8 cellular contexts compared by ENCODE assay signal in the genomic region with DNA sequence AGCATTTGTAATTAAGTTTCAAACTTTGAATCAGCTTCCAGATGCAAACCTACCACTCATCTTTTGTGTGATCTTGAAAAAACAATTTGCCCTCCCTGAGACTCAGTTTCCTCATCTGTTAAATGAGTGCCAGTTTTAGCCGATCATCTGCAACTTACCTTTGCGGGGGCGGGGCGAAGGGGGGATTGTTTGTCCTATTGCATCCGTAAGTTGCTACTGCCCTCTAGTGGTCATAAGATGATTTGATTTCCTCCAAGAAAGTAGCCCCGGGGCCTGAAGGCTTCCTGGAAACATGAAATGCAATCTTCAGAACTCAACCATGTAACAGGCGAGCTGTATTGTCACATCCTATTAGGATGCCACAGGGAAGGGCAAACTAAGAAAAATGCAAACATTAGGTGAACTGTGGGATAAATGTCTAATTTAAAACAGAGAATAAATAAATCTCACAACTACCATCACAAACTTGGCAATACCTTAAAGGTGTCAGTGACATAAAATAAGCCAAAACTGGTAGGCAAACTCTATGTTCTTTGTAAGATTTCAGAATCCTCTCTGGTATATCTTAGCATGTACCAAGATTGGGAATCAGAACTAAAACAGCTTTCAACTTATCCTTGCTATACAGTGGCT.
DNase-seq lines count a peak whose midpoint lies in the region; ATAC-seq and TF ChIP-seq lines count a peak whose summit lies in the region.

No MANE protein-coding gene starts in this region.

- peaks cover 0 to 3% of the 10 kb centered on the region in 2 donors for H3K9me3 ChIP-seq in lung (ENCODE audit: control insufficient read depth in 2 of 2, insufficient read depth in 1 of 2, low read length in 1 of 2)

- ATAC-seq in HG02981 (IDR thresholded peaks at IDR 0.05; ENCODE audit: unreplicated experiment): peak; percentile 60
- peak; percentile 65 for ATAC-seq in WTC11
- ATAC-seq in lung (ENCODE audit: insufficient read depth, low FRiP score): peak; percentile 53

- CTCF ChIA-PET in WTC11 (lab: Charles Lee): interaction anchor here (0.6 to 1.4 kb wide), 11 partner anchors 15 to 293 kb away, joined by 3 to 7 read pairs (median 3); no protein-coding TSS in a partner anchor

- POLR2A ChIA-PET in WTC11 (lab: Charles Lee): no interaction called here

- peaks cover 19% of the 10 kb centered on the region for H3K4me1 Mint-ChIP-seq in WTC11

- DNase-seq in ELF-1 (ENCODE audit: low read depth, low spot score) (peak; percentile 84), NCI-H345 (lab: John Stamatoyannopoulos, UW) (peak; percentile 73), WTC11 (ENCODE audit: low spot score) (peak; percentile 69), dermis blood vessel endothelial cell (peak; percentile 81), lung (ENCODE audit: low spot score) (peak; percentile 38), OCI-M2 (lab: John Stamatoyannopoulos, UW; ENCODE audit: unreplicated experiment) (no peak)
- DNase-seq in stimulated activated CD8-positive, alpha-beta memory T cell treated with anti-CD3 and anti-CD28 coated beads, Interleukin-7, amount 100 ng/mL, for 24 hours (ENCODE audit: low read depth): peak; percentile 18

- H3K27ac ChIP-seq in lung (ENCODE audit: low read depth in 1 of 2, low read length in 1 of 2): no peak overlapping the region

- H3K4me3 Mint-ChIP-seq in WTC11: no peak overlapping the region

- no peak overlapping the region for H3K27ac Mint-ChIP-seq in WTC11

- H3K27me3 ChIP-seq in lung (ENCODE audit: control insufficient read depth, insufficient read depth): no peaks in the 10 kb centered on the region

- no peak overlapping the region for H3K4me3 ChIP-seq in lung

- TF ChIP-seq CTCF in WTC11 (IDR thresholded peaks at IDR 0.05) (peak; percentile 86), lung (IDR thresholded peaks at IDR 0.05; ENCODE audit: control extremely low read depth, extremely low read depth) (peak; percentile 45)

- no peaks in the 10 kb centered on the region for H3K36me3 Mint-ChIP-seq in WTC11

- peaks cover 29% of the 10 kb centered on the region for H3K27me3 Mint-ChIP-seq in WTC11 (ENCODE audit: low read depth)

- H3K9me3 Mint-ChIP-seq in WTC11: peaks cover 9% of the 10 kb centered on the region

- no peaks in the 10 kb centered on the region for H3K36me3 ChIP-seq in lung (ENCODE audit: control insufficient read depth in 2 of 2, insufficient read depth in 2 of 2, low read length in 2 of 2)

- no peaks in the 10 kb centered on the region for H3K4me1 ChIP-seq in lung (ENCODE audit: control insufficient read depth in 2 of 2, insufficient read depth in 2 of 2, low read length in 2 of 2)

- WGBS in lung, 2 donors: 3% methylated on average over 7 of the region's 7 CpGs

TF ChIP-seq in WTC11, 78 proteins besides CTCF, POLR2A, EP300 and RAD21:
- TF ChIP-seq ZNF121 (CRISPR knock-in tag; IDR thresholded peaks at IDR 0.05) (no peak), MXD4 (CRISPR knock-in tag; IDR thresholded peaks at IDR 0.05; ENCODE audit: borderline replicate concordance) (no peak), ZNF671 (CRISPR knock-in tag; IDR thresholded peaks at IDR 0.05) (no peak), ZNF232 (CRISPR knock-in tag; IDR thresholded peaks at IDR 0.05) (no peak), ZNF263 (CRISPR knock-in tag; IDR thresholded peaks at IDR 0.05; ENCODE audit: low read depth) (no peak), PRRX2 (CRISPR knock-in tag; IDR thresholded peaks at IDR 0.05) (no peak), FOXP1 (CRISPR knock-in tag; IDR thresholded peaks at IDR 0.05; ENCODE audit: borderline replicate concordance) (no peak), EMX1 (CRISPR knock-in tag; IDR thresholded peaks at IDR 0.05) (no peak), ZNF423 (CRISPR knock-in tag; IDR thresholded peaks at IDR 0.05) (no peak)
- TF ChIP-seq, protein P1, sequence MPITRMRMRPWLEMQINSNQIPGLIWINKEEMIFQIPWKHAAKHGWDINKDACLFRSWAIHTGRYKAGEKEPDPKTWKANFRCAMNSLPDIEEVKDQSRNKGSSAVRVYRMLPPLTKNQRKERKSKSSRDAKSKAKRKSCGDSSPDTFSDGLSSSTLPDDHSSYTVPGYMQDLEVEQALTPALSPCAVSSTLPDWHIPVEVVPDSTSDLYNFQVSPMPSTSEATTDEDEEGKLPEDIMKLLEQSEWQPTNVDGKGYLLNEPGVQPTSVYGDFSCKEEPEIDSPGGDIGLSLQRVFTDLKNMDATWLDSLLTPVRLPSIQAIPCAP (CRISPR knock-in tag; IDR thresholded peaks at IDR 0.05): no peak
- TF ChIP-seq, protein P2, sequence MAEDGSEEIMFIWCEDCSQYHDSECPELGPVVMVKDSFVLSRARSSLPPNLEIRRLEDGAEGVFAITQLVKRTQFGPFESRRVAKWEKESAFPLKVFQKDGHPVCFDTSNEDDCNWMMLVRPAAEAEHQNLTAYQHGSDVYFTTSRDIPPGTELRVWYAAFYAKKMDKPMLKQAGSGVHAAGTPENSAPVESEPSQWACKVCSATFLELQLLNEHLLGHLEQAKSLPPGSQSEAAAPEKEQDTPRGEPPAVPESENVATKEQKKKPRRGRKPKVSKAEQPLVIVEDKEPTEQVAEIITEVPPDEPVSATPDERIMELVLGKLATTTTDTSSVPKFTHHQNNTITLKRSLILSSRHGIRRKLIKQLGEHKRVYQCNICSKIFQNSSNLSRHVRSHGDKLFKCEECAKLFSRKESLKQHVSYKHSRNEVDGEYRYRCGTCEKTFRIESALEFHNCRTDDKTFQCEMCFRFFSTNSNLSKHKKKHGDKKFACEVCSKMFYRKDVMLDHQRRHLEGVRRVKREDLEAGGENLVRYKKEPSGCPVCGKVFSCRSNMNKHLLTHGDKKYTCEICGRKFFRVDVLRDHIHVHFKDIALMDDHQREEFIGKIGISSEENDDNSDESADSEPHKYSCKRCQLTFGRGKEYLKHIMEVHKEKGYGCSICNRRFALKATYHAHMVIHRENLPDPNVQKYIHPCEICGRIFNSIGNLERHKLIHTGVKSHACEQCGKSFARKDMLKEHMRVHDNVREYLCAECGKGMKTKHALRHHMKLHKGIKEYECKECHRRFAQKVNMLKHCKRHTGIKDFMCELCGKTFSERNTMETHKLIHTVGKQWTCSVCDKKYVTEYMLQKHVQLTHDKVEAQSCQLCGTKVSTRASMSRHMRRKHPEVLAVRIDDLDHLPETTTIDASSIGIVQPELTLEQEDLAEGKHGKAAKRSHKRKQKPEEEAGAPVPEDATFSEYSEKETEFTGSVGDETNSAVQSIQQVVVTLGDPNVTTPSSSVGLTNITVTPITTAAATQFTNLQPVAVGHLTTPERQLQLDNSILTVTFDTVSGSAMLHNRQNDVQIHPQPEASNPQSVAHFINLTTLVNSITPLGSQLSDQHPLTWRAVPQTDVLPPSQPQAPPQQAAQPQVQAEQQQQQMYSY (CRISPR knock-in tag; IDR thresholded peaks at IDR 0.05): no peak
- TF ChIP-seq, protein P3, sequence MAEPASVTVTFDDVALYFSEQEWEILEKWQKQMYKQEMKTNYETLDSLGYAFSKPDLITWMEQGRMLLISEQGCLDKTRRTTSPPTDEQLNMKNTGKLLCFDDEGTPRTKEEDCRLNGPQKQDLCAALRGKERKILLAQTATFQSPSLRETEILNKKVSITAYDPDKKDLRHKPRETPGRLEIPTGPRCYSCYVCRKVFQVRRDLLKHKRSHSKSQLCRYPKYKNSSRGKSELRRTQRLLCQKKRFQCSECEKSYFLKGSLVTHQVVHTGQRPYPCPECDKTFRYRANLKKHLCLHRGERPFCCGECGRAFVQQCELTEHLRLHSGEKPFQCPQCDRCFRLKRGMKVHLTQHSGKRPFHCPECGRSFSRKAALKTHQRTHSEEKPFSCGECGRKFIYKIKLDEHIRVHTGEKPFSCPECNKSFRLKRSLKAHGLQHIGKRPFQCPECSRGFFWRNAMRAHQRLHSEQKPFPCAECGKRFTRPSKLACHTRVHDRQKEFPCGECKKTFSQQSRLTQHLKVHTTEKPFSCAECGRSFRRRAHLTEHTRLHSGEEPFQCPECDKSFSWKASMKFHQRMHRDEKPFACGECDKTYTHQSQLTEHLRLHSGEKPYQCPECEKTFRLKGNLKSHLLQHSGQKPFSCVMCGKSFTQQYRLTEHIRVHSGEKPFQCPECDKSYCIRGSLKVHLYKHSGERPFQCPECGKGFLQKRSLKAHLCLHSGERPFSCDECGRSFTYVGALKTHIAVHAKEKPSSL (CRISPR knock-in tag; conservative IDR thresholded peaks at IDR 0.05): no peak
- TF ChIP-seq, protein P4, sequence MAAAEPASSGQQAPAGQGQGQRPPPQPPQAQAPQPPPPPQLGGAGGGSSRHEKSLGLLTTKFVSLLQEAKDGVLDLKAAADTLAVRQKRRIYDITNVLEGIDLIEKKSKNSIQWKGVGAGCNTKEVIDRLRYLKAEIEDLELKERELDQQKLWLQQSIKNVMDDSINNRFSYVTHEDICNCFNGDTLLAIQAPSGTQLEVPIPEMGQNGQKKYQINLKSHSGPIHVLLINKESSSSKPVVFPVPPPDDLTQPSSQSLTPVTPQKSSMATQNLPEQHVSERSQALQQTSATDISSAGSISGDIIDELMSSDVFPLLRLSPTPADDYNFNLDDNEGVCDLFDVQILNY (CRISPR knock-in tag; IDR thresholded peaks at IDR 0.05): no peak
- TF ChIP-seq, protein P5, sequence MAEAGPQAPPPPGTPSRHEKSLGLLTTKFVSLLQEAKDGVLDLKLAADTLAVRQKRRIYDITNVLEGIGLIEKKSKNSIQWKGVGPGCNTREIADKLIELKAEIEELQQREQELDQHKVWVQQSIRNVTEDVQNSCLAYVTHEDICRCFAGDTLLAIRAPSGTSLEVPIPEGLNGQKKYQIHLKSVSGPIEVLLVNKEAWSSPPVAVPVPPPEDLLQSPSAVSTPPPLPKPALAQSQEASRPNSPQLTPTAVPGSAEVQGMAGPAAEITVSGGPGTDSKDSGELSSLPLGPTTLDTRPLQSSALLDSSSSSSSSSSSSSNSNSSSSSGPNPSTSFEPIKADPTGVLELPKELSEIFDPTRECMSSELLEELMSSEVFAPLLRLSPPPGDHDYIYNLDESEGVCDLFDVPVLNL (CRISPR knock-in tag; IDR thresholded peaks at IDR 0.05; ENCODE audit: borderline replicate concordance, low read depth): no peak
TF ChIP-seq in WTC11: peak in this region for 0.
